In genomic region chr3:4351872-4352271, GRCh38 we compare ENCODE assay signal across 2 cellular contexts.
TF ChIP-seq lines count a peak whose summit lies in the region.

No MANE protein-coding gene starts in this region.

TF ChIP-seq in SK-N-SH treated with all-trans-retinoic acid at 6 μM for 48 hours, 23 proteins besides CTCF, POLR2A, EP300 and RAD21 (continued from another document):
- TF ChIP-seq, protein P1, sequence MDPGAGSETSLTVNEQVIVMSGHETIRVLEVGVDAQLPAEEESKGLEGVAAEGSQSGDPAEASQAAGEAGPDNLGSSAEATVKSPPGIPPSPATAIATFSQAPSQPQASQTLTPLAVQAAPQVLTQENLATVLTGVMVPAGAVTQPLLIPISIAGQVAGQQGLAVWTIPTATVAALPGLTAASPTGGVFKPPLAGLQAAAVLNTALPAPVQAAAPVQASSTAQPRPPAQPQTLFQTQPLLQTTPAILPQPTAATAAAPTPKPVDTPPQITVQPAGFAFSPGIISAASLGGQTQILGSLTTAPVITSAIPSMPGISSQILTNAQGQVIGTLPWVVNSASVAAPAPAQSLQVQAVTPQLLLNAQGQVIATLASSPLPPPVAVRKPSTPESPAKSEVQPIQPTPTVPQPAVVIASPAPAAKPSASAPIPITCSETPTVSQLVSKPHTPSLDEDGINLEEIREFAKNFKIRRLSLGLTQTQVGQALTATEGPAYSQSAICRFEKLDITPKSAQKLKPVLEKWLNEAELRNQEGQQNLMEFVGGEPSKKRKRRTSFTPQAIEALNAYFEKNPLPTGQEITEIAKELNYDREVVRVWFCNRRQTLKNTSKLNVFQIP (CRISPR knock-in tag; IDR thresholded peaks at IDR 0.05; ENCODE audit: borderline replicate concordance, low read depth): no peak
- no peak for TF ChIP-seq CSDC2 (CRISPR knock-in tag; IDR thresholded peaks at IDR 0.05)
- TF ChIP-seq, protein P2, sequence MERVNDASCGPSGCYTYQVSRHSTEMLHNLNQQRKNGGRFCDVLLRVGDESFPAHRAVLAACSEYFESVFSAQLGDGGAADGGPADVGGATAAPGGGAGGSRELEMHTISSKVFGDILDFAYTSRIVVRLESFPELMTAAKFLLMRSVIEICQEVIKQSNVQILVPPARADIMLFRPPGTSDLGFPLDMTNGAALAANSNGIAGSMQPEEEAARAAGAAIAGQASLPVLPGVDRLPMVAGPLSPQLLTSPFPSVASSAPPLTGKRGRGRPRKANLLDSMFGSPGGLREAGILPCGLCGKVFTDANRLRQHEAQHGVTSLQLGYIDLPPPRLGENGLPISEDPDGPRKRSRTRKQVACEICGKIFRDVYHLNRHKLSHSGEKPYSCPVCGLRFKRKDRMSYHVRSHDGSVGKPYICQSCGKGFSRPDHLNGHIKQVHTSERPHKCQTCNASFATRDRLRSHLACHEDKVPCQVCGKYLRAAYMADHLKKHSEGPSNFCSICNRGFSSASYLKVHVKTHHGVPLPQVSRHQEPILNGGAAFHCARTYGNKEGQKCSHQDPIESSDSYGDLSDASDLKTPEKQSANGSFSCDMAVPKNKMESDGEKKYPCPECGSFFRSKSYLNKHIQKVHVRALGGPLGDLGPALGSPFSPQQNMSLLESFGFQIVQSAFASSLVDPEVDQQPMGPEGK (CRISPR knock-in tag; IDR thresholded peaks at IDR 0.05; ENCODE audit: borderline replicate concordance): no peak
- TF ChIP-seq PPARA (CRISPR knock-in tag; IDR thresholded peaks at IDR 0.05; ENCODE audit: borderline replicate concordance): no peak
- no peak for TF ChIP-seq BACH2 (CRISPR knock-in tag; IDR thresholded peaks at IDR 0.05; ENCODE audit: borderline replicate concordance)
- no peak for TF ChIP-seq CSRNP3 (CRISPR knock-in tag; IDR thresholded peaks at IDR 0.05)
- no peak for TF ChIP-seq TSHZ2 (CRISPR knock-in tag; IDR thresholded peaks at IDR 0.05)
- TF ChIP-seq ZFP30 (CRISPR knock-in tag; IDR thresholded peaks at IDR 0.05): no peak
TF ChIP-seq in SK-N-SH treated with all-trans-retinoic acid at 6 μM for 48 hours: peak in this region for 0.

TF ChIP-seq in SK-N-SH, 30 proteins besides CTCF, POLR2A, EP300 and RAD21 (continued from another document):
- TF ChIP-seq, protein P3, sequence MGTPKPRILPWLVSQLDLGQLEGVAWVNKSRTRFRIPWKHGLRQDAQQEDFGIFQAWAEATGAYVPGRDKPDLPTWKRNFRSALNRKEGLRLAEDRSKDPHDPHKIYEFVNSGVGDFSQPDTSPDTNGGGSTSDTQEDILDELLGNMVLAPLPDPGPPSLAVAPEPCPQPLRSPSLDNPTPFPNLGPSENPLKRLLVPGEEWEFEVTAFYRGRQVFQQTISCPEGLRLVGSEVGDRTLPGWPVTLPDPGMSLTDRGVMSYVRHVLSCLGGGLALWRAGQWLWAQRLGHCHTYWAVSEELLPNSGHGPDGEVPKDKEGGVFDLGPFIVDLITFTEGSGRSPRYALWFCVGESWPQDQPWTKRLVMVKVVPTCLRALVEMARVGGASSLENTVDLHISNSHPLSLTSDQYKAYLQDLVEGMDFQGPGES (IDR thresholded peaks at IDR 0.05; ENCODE audit: low read depth, low read length): no peak
- TF ChIP-seq EZH2phosphoT487 (IDR thresholded peaks at IDR 0.05; ENCODE audit: borderline replicate concordance, low read depth) (no peak), GABPA (IDR thresholded peaks at IDR 0.05; ENCODE audit: low read depth) (no peak), NFIC (IDR thresholded peaks at IDR 0.05; ENCODE audit: borderline replicate concordance) (no peak)
- TF ChIP-seq, protein P4, sequence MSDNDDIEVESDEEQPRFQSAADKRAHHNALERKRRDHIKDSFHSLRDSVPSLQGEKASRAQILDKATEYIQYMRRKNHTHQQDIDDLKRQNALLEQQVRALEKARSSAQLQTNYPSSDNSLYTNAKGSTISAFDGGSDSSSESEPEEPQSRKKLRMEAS (IDR thresholded peaks at IDR 0.05; ENCODE audit: low read depth): no peak
- TF ChIP-seq, protein P5, sequence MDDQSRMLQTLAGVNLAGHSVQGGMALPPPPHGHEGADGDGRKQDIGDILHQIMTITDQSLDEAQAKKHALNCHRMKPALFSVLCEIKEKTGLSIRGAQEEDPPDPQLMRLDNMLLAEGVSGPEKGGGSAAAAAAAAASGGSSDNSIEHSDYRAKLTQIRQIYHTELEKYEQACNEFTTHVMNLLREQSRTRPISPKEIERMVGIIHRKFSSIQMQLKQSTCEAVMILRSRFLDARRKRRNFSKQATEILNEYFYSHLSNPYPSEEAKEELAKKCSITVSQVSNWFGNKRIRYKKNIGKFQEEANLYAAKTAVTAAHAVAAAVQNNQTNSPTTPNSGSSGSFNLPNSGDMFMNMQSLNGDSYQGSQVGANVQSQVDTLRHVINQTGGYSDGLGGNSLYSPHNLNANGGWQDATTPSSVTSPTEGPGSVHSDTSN (IDR thresholded peaks at IDR 0.05): no peak
TF ChIP-seq in SK-N-SH: peak in this region for 0.
